In genomic region chr3:12774619-12775018, GRCh38 we compare ENCODE assay signal across 31 cellular contexts. TPM values are rescaled to one million over a fixed set of nuclear protein-coding genes. Genes with fewer than 3 reads are reported as not detected.
"Had no signal": no experiment of that assay in that cellular context is flagged by ENCODE, and none has a peak within 500 bp of the region (broad histone marks: within the 10 kb centered on the region; RNA-seq: fewer than 3 reads in every experiment).

No MANE protein-coding gene starts in this region.

- H3K9me3 ChIP-seq: esophagus squamous epithelium, left ventricle myocardium inferior, lower lobe of right lung, ovary, psoas muscle, stomach, thyroid gland had no signal

- H3K27ac Mint-ChIP-seq: effector memory CD8-positive, alpha-beta T cell; immature natural killer cell; natural killer cell had no signal

- H3K27me3 ChIP-seq: esophagus squamous epithelium, ovary, spleen, thyroid gland had no signal

- H3K36me3 Mint-ChIP-seq: immature natural killer cell, natural killer cell had no signal

- H3K36me3 ChIP-seq: esophagus squamous epithelium, left ventricle myocardium inferior, lower lobe of right lung, ovary, spleen, stomach, thyroid gland had no signal

- ATAC-seq: effector memory CD8-positive, alpha-beta T cell; left colon; lower lobe of right lung; natural killer cell; right cardiac atrium had no signal

- H3K4me3 Mint-ChIP-seq: effector memory CD8-positive, alpha-beta T cell; immature natural killer cell; natural killer cell had no signal

- H3K4me1 ChIP-seq: esophagus squamous epithelium, left ventricle myocardium inferior, lower lobe of right lung, psoas muscle, stomach, thyroid gland had no signal

- H3K4me1 Mint-ChIP-seq: immature natural killer cell, natural killer cell had no signal

- H3K4me3 ChIP-seq: esophagus squamous epithelium, left ventricle myocardium inferior, lower lobe of right lung, ovary, psoas muscle, skin epidermis, spleen, stomach, thyroid gland had no signal

- DNase-seq: cortex of kidney; effector memory CD8-positive, alpha-beta T cell; erythroblast; esophagus squamous epithelium; hypothalamus; immature natural killer cell; islet precursor cell; kidney glomerular epithelial cell; left colon; left ventricle myocardium inferior; lower lobe of right lung; natural killer cell; occipital lobe; ovary; psoas muscle; right cardiac atrium; spleen; stimulated activated CD4-positive, alpha-beta T cell treated with anti-CD3 and anti-CD28 coated beads, Interleukin-15, amount 100 ng/mL, for 24 hours; stimulated activated CD4-positive, alpha-beta T cell treated with anti-CD3 and anti-CD28 coated beads, Interleukin-4, amount 100 ng/mL, for 1 hour; stimulated activated CD8-positive, alpha-beta memory T cell treated with anti-CD3 and anti-CD28 coated beads, Interleukin-4, amount 100 ng/mL, for 48 hours; stimulated activated naive CD4-positive, alpha-beta T cell treated with Interleukin-2 at 50 U/mL for 16 hours; stomach; thyroid gland; trophoblast cell had no signal

- H3K9me3 Mint-ChIP-seq: effector memory CD8-positive, alpha-beta T cell; natural killer cell had no signal

- H3K27ac ChIP-seq: esophagus squamous epithelium, left ventricle myocardium inferior, lower lobe of right lung, ovary, psoas muscle, skin epidermis, spleen, stomach, thyroid gland had no signal

- FAIRE-seq: endometrium, frontal cortex had no signal

RNA-seq across cellular contexts. Expression of gene TMEM40, which starts 15.6 kb away (rescaled TPM):
- total RNA-seq: frontal cortex, left colon, mesenteric fat pad, occipital lobe, stomach, subcutaneous adipose tissue, temporal lobe, thyroid gland had no signal
- polyA plus RNA-seq: neural cell had no signal
